In the genomic region with DNA sequence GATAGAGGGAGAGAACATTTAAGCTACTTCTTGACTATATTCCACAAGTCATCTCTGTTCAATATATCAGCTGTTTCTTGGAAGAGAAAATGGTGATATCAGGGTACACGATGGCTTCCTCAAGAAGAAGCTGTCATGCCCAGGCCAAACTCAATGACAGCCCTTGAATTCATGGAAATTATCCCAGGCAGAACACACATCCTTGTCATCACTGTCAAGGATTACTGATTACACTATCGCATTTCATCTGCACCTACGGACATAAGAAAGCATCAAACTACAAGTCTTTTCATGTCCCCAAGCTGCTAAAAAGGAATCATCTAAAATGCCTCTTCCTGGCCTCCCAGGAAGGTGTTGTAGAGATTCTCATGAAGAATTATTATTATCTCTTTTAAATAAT, we compare ENCODE assay signal across 21 cellular contexts.
"Had no signal": no experiment of that assay in that cellular context is flagged by ENCODE, and none has a peak within 500 bp of the region (broad histone marks: within the 10 kb centered on the region; RNA-seq: fewer than 3 reads in every experiment).

No MANE protein-coding gene starts in this region.

- DNase-seq: activated CD4-positive, alpha-beta T cell treated with anti-CD3 and anti-CD28 coated beads, Interleukin-2, amount 50 U/mL, for 48 hours; activated gamma-delta T cell treated with Interleukin-2 at 50 U/mL for 16 hours; activated T-cell treated with anti-CD3 and anti-CD28 coated beads for 4 hours; amniotic stem cell; caudate nucleus; endodermal cell; erythroblast; foreskin melanocyte; immature natural killer cell; natural killer cell; SW 1271; T-helper 2 cell; WERI-Rb-1 had no signal

- H3K4me3 ChIP-seq: prostate gland, right atrium auricular region, tibial nerve, vagina had no signal

- H3K9me3 Mint-ChIP-seq: activated T-helper 1 cell treated with anti-CD3 and anti-CD28 coated beads, Interleukin-12 subunit alpha, Interleukin-12 subunit beta, Interleukin-2, Interleukin-4 antibody, amounts not matched to agents 30 ng/mL and 10 ng/mL and 1 ng/mL, durations not matched to agents 14 hours and 24 hours and 36 hours; stimulated activated naive CD8-positive, alpha-beta T cell treated with anti-CD3 and anti-CD28 coated beads, Interleukin-15, Interleukin-2, amounts not matched to agents 100 ng/mL and 50 ng/mL, for 24 hours had no signal

- H3K27me3 Mint-ChIP-seq: activated naive CD8-positive, alpha-beta T cell; stimulated activated naive CD8-positive, alpha-beta T cell treated with anti-CD3 and anti-CD28 coated beads, Interleukin-15, Interleukin-2, amounts not matched to agents 100 ng/mL and 50 ng/mL, for 24 hours had no signal

- H3K27ac ChIP-seq: prostate gland, right atrium auricular region, tibial nerve, vagina, WERI-Rb-1 had no signal

- H3K4me3 Mint-ChIP-seq: activated naive CD8-positive, alpha-beta T cell; activated T-helper 1 cell treated with anti-CD3 and anti-CD28 coated beads, Interleukin-12 subunit alpha, Interleukin-12 subunit beta, Interleukin-2, Interleukin-4 antibody, amounts not matched to agents 30 ng/mL and 10 ng/mL and 1 ng/mL, durations not matched to agents 14 hours and 24 hours and 36 hours; endodermal cell; immature natural killer cell; natural killer cell; stimulated activated naive CD8-positive, alpha-beta T cell treated with anti-CD3 and anti-CD28 coated beads, Interleukin-15, Interleukin-2, amounts not matched to agents 100 ng/mL and 50 ng/mL, for 24 hours had no signal

- H3K27me3 ChIP-seq: right atrium auricular region, tibial nerve, vagina had no signal

- H3K36me3 ChIP-seq: prostate gland, right atrium auricular region, tibial nerve, vagina, WERI-Rb-1 had no signal

- H3K4me1 ChIP-seq: prostate gland, right atrium auricular region had no signal

- H3K9me3 ChIP-seq: prostate gland, right atrium auricular region, tibial nerve, vagina had no signal

- H3K27ac Mint-ChIP-seq: activated naive CD8-positive, alpha-beta T cell; activated T-helper 1 cell treated with anti-CD3 and anti-CD28 coated beads, Interleukin-12 subunit alpha, Interleukin-12 subunit beta, Interleukin-2, Interleukin-4 antibody, amounts not matched to agents 30 ng/mL and 10 ng/mL and 1 ng/mL, durations not matched to agents 14 hours and 24 hours and 36 hours; endodermal cell; immature natural killer cell; natural killer cell; stimulated activated naive CD8-positive, alpha-beta T cell treated with anti-CD3 and anti-CD28 coated beads, Interleukin-15, Interleukin-2, amounts not matched to agents 100 ng/mL and 50 ng/mL, for 24 hours had no signal

- ATAC-seq: natural killer cell had no signal

- FAIRE-seq: colon had no signal

- H3K4me1 Mint-ChIP-seq: endodermal cell, immature natural killer cell, natural killer cell had no signal

- H3K36me3 Mint-ChIP-seq: activated naive CD8-positive, alpha-beta T cell; immature natural killer cell; natural killer cell had no signal
